Comparison of ENCODE assay signal across 8 cellular contexts in genomic region chr15:64246364-64247189, GRCh38.
DNase-seq lines count a peak whose midpoint lies in the region; ATAC-seq and TF ChIP-seq lines count a peak whose summit lies in the region.

No MANE protein-coding gene starts in this region.

- TF ChIP-seq CTCF in lower lobe of right lung (IDR thresholded peaks at IDR 0.05) (no peak), gastroesophageal sphincter (IDR thresholded peaks at IDR 0.05) (no peak)

- TF ChIP-seq POLR2A in gastroesophageal sphincter (IDR thresholded peaks at IDR 0.05), result no peak

- H3K36me3 Mint-ChIP-seq in activated naive CD8-positive, alpha-beta T cell treated with anti-CD3 and anti-CD28 coated beads for 36 hours, result peaks cover 36% of the 10 kb centered on the region

- H3K4me3 Mint-ChIP-seq in activated naive CD8-positive, alpha-beta T cell treated with anti-CD3 and anti-CD28 coated beads for 36 hours, result no peak overlapping the region

- H3K4me1 ChIP-seq in lower lobe of right lung (peaks cover 16% of the 10 kb centered on the region), gastroesophageal sphincter (peaks cover 0 to 26% (median 0%) of the 10 kb centered on the region in 3 donors)

- H3K9me3 ChIP-seq in lower lobe of right lung (no peaks in the 10 kb centered on the region), gastroesophageal sphincter (no peaks in the 10 kb centered on the region)

- peak overlapping the region; percentile 30 for H3K27ac Mint-ChIP-seq in activated naive CD8-positive, alpha-beta T cell treated with anti-CD3 and anti-CD28 coated beads for 36 hours

- peak overlapping the region; percentile 47 for H3K27ac ChIP-seq in lower lobe of right lung
- H3K27ac ChIP-seq in gastroesophageal sphincter, result no peak overlapping the region

- WGBS in gastroesophageal sphincter (ENCODE audit: low coverage in 1 of 2), 2 donors, result 64 to 80% methylated on average over 1 to 9 of the region's 9 CpGs

- intact Hi-C loops in lower lobe of right lung (cut with DNase I), result no loop called here

- no peak for TF ChIP-seq EP300 in gastroesophageal sphincter (IDR thresholded peaks at IDR 0.05)

- ATAC-seq in GM18868 (IDR thresholded peaks at IDR 0.05; ENCODE audit: unreplicated experiment) (peak; percentile 93), HG02973 (IDR thresholded peaks at IDR 0.05; ENCODE audit: unreplicated experiment) (peak; percentile 85), lower lobe of right lung (peak; percentile 53 to 66), gastroesophageal sphincter (no peak)

- H3K4me3 ChIP-seq in lower lobe of right lung (no peak overlapping the region), gastroesophageal sphincter (no peak overlapping the region)

- no peaks in the 10 kb centered on the region for H3K27me3 Mint-ChIP-seq in activated naive CD8-positive, alpha-beta T cell treated with anti-CD3 and anti-CD28 coated beads for 36 hours

- H3K4me1 Mint-ChIP-seq in activated naive CD8-positive, alpha-beta T cell treated with anti-CD3 and anti-CD28 coated beads for 36 hours, result peaks cover 38% of the 10 kb centered on the region

- H3K27me3 ChIP-seq in lower lobe of right lung (ENCODE audit: low read depth) (no peaks in the 10 kb centered on the region), gastroesophageal sphincter (no peaks in the 10 kb centered on the region)

- H3K9me3 Mint-ChIP-seq in activated naive CD8-positive, alpha-beta T cell treated with anti-CD3 and anti-CD28 coated beads for 36 hours, result peaks cover 15% of the 10 kb centered on the region

- no peaks in the 10 kb centered on the region for H3K36me3 ChIP-seq in lower lobe of right lung
- H3K36me3 ChIP-seq in gastroesophageal sphincter, result no peaks in the 10 kb centered on the region

- DNase-seq in COLO668 (lab: John Stamatoyannopoulos, UW; ENCODE audit: unreplicated experiment) (peak; percentile 45), NCI-H2227 treated with DMSO at 0.1 percent for 48 hours (lab: John Stamatoyannopoulos, UW) (peak; percentile 60), lower lobe of right lung (no peak), NCI-H526 (lab: John Stamatoyannopoulos, UW) (no peak)
- DNase-seq in activated naive CD8-positive, alpha-beta T cell treated with anti-CD3 and anti-CD28 coated beads for 36 hours, result peak; percentile 66

Comparison
In these comparisons a context has a peak if more than half of its experiments do, and no peak if none do; other contexts are left out.
1. DNase-seq: peak in COLO668 (single experiment), NCI-H2227 treated with DMSO at 0.1 percent for 48 hours (single experiment) and activated naive CD8-positive, alpha-beta T cell treated with anti-CD3 and anti-CD28 coated beads for 36 hours (single experiment); none in lower lobe of right lung (single experiment) and NCI-H526 (0 of 2).